In the genomic region with DNA sequence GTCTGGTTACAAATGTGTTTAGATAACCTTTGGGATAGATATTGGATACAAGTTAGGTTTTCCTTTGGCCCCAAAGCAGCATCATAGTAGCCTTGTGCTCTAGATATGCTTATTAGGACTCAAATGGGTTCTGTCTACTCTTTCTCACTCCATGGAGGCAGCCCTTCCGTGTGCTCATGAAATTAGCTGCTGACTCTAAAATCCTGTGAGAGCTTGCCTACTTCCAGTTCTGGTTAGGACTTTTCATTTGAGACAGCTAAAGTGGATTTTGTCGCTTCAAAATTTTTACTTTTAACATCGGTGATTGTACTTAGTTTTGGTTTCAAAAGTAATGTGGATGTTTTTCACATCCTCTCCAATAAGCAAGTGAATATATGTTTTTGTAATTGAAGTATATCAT, we compare ENCODE assay signal across 8 cellular contexts. TPM values are rescaled to one million over a fixed set of nuclear protein-coding genes. Genes with fewer than 3 reads are reported as not detected.
DNase-seq lines count a peak whose midpoint lies in the region; ATAC-seq and TF ChIP-seq lines count a peak whose summit lies in the region.

No MANE protein-coding gene starts in this region.

- POLR2A ChIA-PET in BJ (lab: Charles Lee): interaction anchor here (0.8 kb wide), 1 partner anchor 38 kb away, joined by 4 read pairs; no protein-coding TSS in a partner anchor

- peaks cover 52 to 64% of the 10 kb centered on the region in 2 donors for H3K4me1 Mint-ChIP-seq in natural killer cell

- 59 to 74% methylated on average over 2 to 3 of the region's 3 CpGs for WGBS in ectodermal cell, 2 experiments

- H3K9ac ChIP-seq in NT2/D1 (ENCODE audit: insufficient read length, low read depth): peak overlapping the region; percentile 96

- DNase-seq in BJ (ENCODE audit: low read depth): no peak
- no peak for DNase-seq in NT2/D1 (ENCODE audit: low read depth, low spot score)
- DNase-seq in natural killer cell: no peak
- no peak for DNase-seq in NCI-H82 (lab: John Stamatoyannopoulos, UW)
- no peak for DNase-seq in NCI-H128 (lab: John Stamatoyannopoulos, UW; ENCODE audit: unreplicated experiment)
- DNase-seq in hypothalamus (lab: John Stamatoyannopoulos, UW): no peak

- CTCF ChIA-PET in BJ (lab: Yijun Ruan, JAX): interaction anchor here (0.8 to 1.9 kb wide), 8 partner anchors 13 to 191 kb away, joined by 3 to 6 read pairs (median 3); no protein-coding TSS in a partner anchor

- no peaks in the 10 kb centered on the region for H3K27me3 Mint-ChIP-seq in natural killer cell (ENCODE audit: low read depth in 2 of 2)

- peaks cover 22% of the 10 kb centered on the region for H3K36me3 Mint-ChIP-seq in natural killer cell

- intact Hi-C loops in natural killer cell (cut with micrococcal nuclease): no loop called here

- H3K27ac ChIP-seq in ectodermal cell (ENCODE audit: insufficient read depth, low read depth, low read length, poor library complexity, severe bottlenecking): no peak overlapping the region

- peak overlapping the region; percentile 91 for H3K4me3 ChIP-seq in BJ (ENCODE audit: low read depth, low read length)
- peak overlapping the region; percentile 59 for H3K4me3 ChIP-seq in NT2/D1 (ENCODE audit: insufficient read length, low read depth)
- peak overlapping the region; percentile 83 for H3K4me3 ChIP-seq in ectodermal cell (ENCODE audit: insufficient read depth, low read depth, low read length)

- peak overlapping the region; percentile 99 for H3K27ac Mint-ChIP-seq in natural killer cell

- H3K36me3 ChIP-seq in BJ (ENCODE audit: control insufficient read depth, insufficient read depth, low read length): peaks cover 4% of the 10 kb centered on the region
- peaks cover 49% of the 10 kb centered on the region for H3K36me3 ChIP-seq in NT2/D1 (ENCODE audit: insufficient read depth, insufficient read length, low read length)
- peaks cover 18% of the 10 kb centered on the region for H3K36me3 ChIP-seq in ectodermal cell (ENCODE audit: control insufficient read depth, insufficient read depth, low read length)

- H3K9me3 ChIP-seq in NT2/D1 (ENCODE audit: insufficient read depth, low read length) (no peaks in the 10 kb centered on the region), ectodermal cell (ENCODE audit: control insufficient read depth, low read length) (no peaks in the 10 kb centered on the region)

- no peaks in the 10 kb centered on the region for H3K4me1 ChIP-seq in NT2/D1 (ENCODE audit: insufficient read depth, insufficient read length)
- peaks cover 10% of the 10 kb centered on the region for H3K4me1 ChIP-seq in ectodermal cell (ENCODE audit: control insufficient read depth, insufficient read depth, low read length)

- H3K9me3 Mint-ChIP-seq in natural killer cell: no peaks in the 10 kb centered on the region

- H3K4me3 Mint-ChIP-seq in natural killer cell: peak overlapping the region; percentile 93

- TF ChIP-seq CTCF in BJ (IDR thresholded peaks at IDR 0.05; ENCODE audit: insufficient read depth, low read depth, low read length): no peak
- no peak for TF ChIP-seq CTCF in natural killer cell (IDR thresholded peaks at IDR 0.05)

- ATAC-seq in natural killer cell (no peak), GM21526 (IDR thresholded peaks at IDR 0.05; ENCODE audit: low FRiP score, unreplicated experiment) (no peak)

- H3K27me3 ChIP-seq in BJ (ENCODE audit: control insufficient read depth, insufficient read depth, low read length) (no peaks in the 10 kb centered on the region), NT2/D1 (ENCODE audit: insufficient read depth, insufficient read length) (no peaks in the 10 kb centered on the region), ectodermal cell (ENCODE audit: control insufficient read depth, insufficient read depth, low read length, poor library complexity, severe bottlenecking) (no peaks in the 10 kb centered on the region)

RNA-seq across cellular contexts. Expression of a gene that starts 1.6 kb away (rescaled TPM):
- 54.9 and 96.0 TPM in 2 replicates for polyA plus RNA-seq in BJ (2011; rRNA removed)
- 44.8 and 48.0 TPM in 2 replicates for polyA minus RNA-seq in BJ (2011; rRNA and poly(A)+ RNA removed)
- polyA plus RNA-seq in ectodermal cell (2013, experiment 1 of 4): 192 TPM
- polyA plus RNA-seq in ectodermal cell (2013, experiment 2 of 4): 205 TPM
- 148 TPM for polyA plus RNA-seq in ectodermal cell (2013, experiment 3 of 4)
- polyA plus RNA-seq in ectodermal cell (2013, experiment 4 of 4): 167 TPM
- 100 to 1,000 TPM; 214 to 229 (median 228) TPM for total RNA-seq in natural killer cell
